19 cellular contexts compared by ENCODE assay signal in genomic region chr1:234836786-234837185, GRCh38.
"Had no signal": no experiment of that assay in that cellular context is flagged by ENCODE, and none has a peak within 500 bp of the region (broad histone marks: within the 10 kb centered on the region; RNA-seq: fewer than 3 reads in every experiment).

No MANE protein-coding gene starts in this region.

- FAIRE-seq: keratinocyte had no signal

- H3K4me3 ChIP-seq: prostate gland, smooth muscle cell, thoracic aorta had no signal

- H3K9me3 ChIP-seq: prostate gland, thoracic aorta had no signal

- ATAC-seq: activated naive CD4-positive, alpha-beta T cell treated with anti-CD3 and anti-CD28 coated beads, Interleukin-2, amount 50 U/mL, for 72 hours; activated T-cell treated with anti-CD3 and anti-CD28 coated beads, Interleukin-2, amount 50 U/mL, for 72 hours; effector memory CD8-positive, alpha-beta T cell; left ventricle myocardium superior; naive thymus-derived CD8-positive, alpha-beta T cell; right cardiac atrium; T-helper 17 cell; WTC11 had no signal

- DNase-seq: activated CD4-positive, alpha-beta T cell treated with anti-CD3 and anti-CD28 coated beads for 48 hours; activated CD8-positive, alpha-beta memory T cell treated with anti-CD3 and anti-CD28 coated beads, Interleukin-2, amount 50 U/mL, for 48 hours; activated gamma-delta T cell; activated T-cell treated with anti-CD3 and anti-CD28 coated beads, Interleukin-2, amount 50 U/mL, for 72 hours; cortex of kidney; effector memory CD8-positive, alpha-beta T cell; left ventricle myocardium superior; mesenchymal stem cell; naive thymus-derived CD8-positive, alpha-beta T cell; right cardiac atrium; stimulated activated CD4-positive, alpha-beta T cell treated with anti-CD3 and anti-CD28 coated beads, Interleukin-4, amount 100 ng/mL, for 4 hours; stimulated activated CD8-positive, alpha-beta memory T cell treated with anti-CD3 and anti-CD28 coated beads, Interleukin-4, amount 100 ng/mL, for 48 hours; T-helper 17 cell had no signal

- H3K27ac ChIP-seq: prostate gland, thoracic aorta had no signal

- H3K36me3 ChIP-seq: prostate gland, thoracic aorta had no signal

- H3K4me1 ChIP-seq: prostate gland had no signal

- H3K4me2 ChIP-seq: smooth muscle cell had no signal
